Comparison of ENCODE assay signal across 8 cellular contexts in genomic region chr4:122716825-122717448, GRCh38. TPM values are rescaled to one million over a fixed set of nuclear protein-coding genes. Genes with fewer than 3 reads are reported as not detected.
DNase-seq lines count a peak whose midpoint lies in the region; ATAC-seq and FAIRE-seq lines count a peak whose summit lies in the region.

No MANE protein-coding gene starts in this region.

- ATAC-seq in GM18511 (IDR thresholded peaks at IDR 0.05; ENCODE audit: unreplicated experiment) (peak; percentile 91), HG03025 (IDR thresholded peaks at IDR 0.05; ENCODE audit: low FRiP score, unreplicated experiment) (peak; percentile 75)

- DNase-seq in AG20443 (ENCODE audit: low spot score) (peak; percentile 79), NCI-H69 (lab: John Stamatoyannopoulos, UW) (peak; percentile 65), myocyte (ENCODE audit: low read depth) (peak; percentile 80)
- DNase-seq in activated CD8-positive, alpha-beta memory T cell treated with anti-CD3 and anti-CD28 coated beads for 48 hours (ENCODE audit: low read depth in 2 of 3, low spot score in 2 of 3), result peak in 2 of 3 experiments; percentile 15 to 50
- peak; percentile 66 for DNase-seq in stimulated activated naive CD4-positive, alpha-beta T cell treated with Interleukin-2 at 50 U/mL for 16 hours (lab: John Stamatoyannopoulos, UW)

- FAIRE-seq in endometrium (lab: Jason Lieb, UNC), result peak; percentile 18

RNA-seq across cellular contexts. Expression of gene BBS12, which starts 15.6 kb away (rescaled TPM):
- 7.1 and 7.8 TPM in 2 replicates for total RNA-seq in myocyte
- polyA plus RNA-seq in myocyte (2012), result 3.1 TPM

Comparison
In these comparisons a context has a peak if more than half of its experiments do, and no peak if none do; other contexts are left out.
1. Peak in every context shown above with its lines: DNase-seq and ATAC-seq.